ENCODE assay signal across 28 cellular contexts in genomic region chr18:31590570-31590969, GRCh38. TPM values are rescaled to one million over a fixed set of nuclear protein-coding genes. Genes with fewer than 3 reads are reported as not detected.
"Had no signal": no experiment of that assay in that cellular context is flagged by ENCODE, and none has a peak within 500 bp of the region (broad histone marks: within the 10 kb centered on the region; RNA-seq: fewer than 3 reads in every experiment).

No MANE protein-coding gene starts in this region.

- H3K4me1 Mint-ChIP-seq: memory B cell; natural killer cell; stimulated activated naive B cell treated with anti-CD40 and anti-IgM and Interleukin-4, amounts not matched to agents 10 μg/mL and 1 μg/mL and 100 μg/mL, for 72 hours had no signal

- H3K36me3 ChIP-seq: colonic mucosa, gastrocnemius medialis, heart right ventricle, left ventricle myocardium inferior, lower lobe of right lung, sigmoid colon, stomach, thoracic aorta, transverse colon had no signal

- H3K27me3 ChIP-seq: colonic mucosa, gastrocnemius medialis, sigmoid colon, stomach, transverse colon had no signal

- H3K27ac ChIP-seq: colonic mucosa, gastrocnemius medialis, heart right ventricle, left ventricle myocardium inferior, lower lobe of right lung, sigmoid colon, skin epidermis, stomach, thoracic aorta, transverse colon had no signal

- H3K27me3 Mint-ChIP-seq: stimulated activated naive B cell treated with anti-CD40 and anti-IgM and Interleukin-4, amounts not matched to agents 10 μg/mL and 1 μg/mL and 100 μg/mL, for 72 hours had no signal

- H3K27ac Mint-ChIP-seq: endodermal cell; memory B cell; mesothelial cell of epicardium; natural killer cell; stimulated activated naive B cell treated with anti-CD40 and anti-IgM and Interleukin-4, amounts not matched to agents 10 μg/mL and 1 μg/mL and 100 μg/mL, for 72 hours had no signal

- H3K4me3 Mint-ChIP-seq: endodermal cell; memory B cell; mesothelial cell of epicardium; natural killer cell; stimulated activated naive B cell treated with anti-CD40 and anti-IgM and Interleukin-4, amounts not matched to agents 10 μg/mL and 1 μg/mL and 100 μg/mL, for 72 hours had no signal

- H3K9me3 ChIP-seq: colonic mucosa, gastrocnemius medialis, left ventricle myocardium inferior, lower lobe of right lung, sigmoid colon, stomach, thoracic aorta, transverse colon had no signal

- H3K4me1 ChIP-seq: colonic mucosa, gastrocnemius medialis, heart right ventricle, left ventricle myocardium inferior, lower lobe of right lung, sigmoid colon, transverse colon had no signal

- DNase-seq: colonic mucosa; effector CD4-positive, alpha-beta T cell; endodermal cell; gastrocnemius medialis; heart right ventricle; hypothalamus; islet precursor cell; left cardiac atrium; left ventricle myocardium inferior; lower lobe of right lung; natural killer cell; sigmoid colon; stimulated activated CD4-positive, alpha-beta T cell treated with anti-CD3 and anti-CD28 coated beads, Interleukin-2, amount 100 ng/mL, for 24 hours; stimulated activated CD4-positive, alpha-beta T cell treated with anti-CD3 and anti-CD28 coated beads, Interleukin-4, amount 100 ng/mL, for 4 hours; stimulated activated naive B cell treated with anti-CD40 and anti-IgM and Interleukin-4, amounts not matched to agents 10 μg/mL and 1 μg/mL and 100 μg/mL, for 72 hours; stomach; substantia nigra; transverse colon had no signal

- ATAC-seq: gastrocnemius medialis; heart right ventricle; left cardiac atrium; lower lobe of right lung; natural killer cell; stimulated activated naive B cell treated with anti-CD40 and anti-IgM and Interleukin-4, amounts not matched to agents 10 μg/mL and 1 μg/mL and 100 μg/mL, for 72 hours had no signal

- H3K36me3 Mint-ChIP-seq: memory B cell; mesothelial cell of epicardium; natural killer cell; stimulated activated naive B cell treated with anti-CD40 and anti-IgM and Interleukin-4, amounts not matched to agents 10 μg/mL and 1 μg/mL and 100 μg/mL, for 72 hours had no signal

- FAIRE-seq: endothelial cell of umbilical vein had no signal

- H3K9me3 Mint-ChIP-seq: endodermal cell, memory B cell, natural killer cell had no signal

- H3K4me3 ChIP-seq: colonic mucosa, gastrocnemius medialis, heart right ventricle, left ventricle myocardium inferior, lower lobe of right lung, sigmoid colon, skin epidermis, stomach, thoracic aorta, transverse colon had no signal

RNA-seq across cellular contexts. Expression of gene TTR, which starts 1.1 kb away (rescaled TPM):
- total RNA-seq: dermis microvascular lymphatic vessel endothelial cell, endodermal cell, endothelial cell of umbilical vein, fibroblast of lung, left ventricle myocardium inferior, lower lobe of right lung, mesothelial cell of epicardium, myocyte, natural killer cell, omental fat pad, pulmonary artery endothelial cell, thoracic aorta had no signal
- polyA plus RNA-seq: endothelial cell of umbilical vein, fibroblast of lung had no signal
